Comparison of ENCODE assay signal across 8 cellular contexts in genomic region chr15:40104865-40105516, GRCh38. TPM values are rescaled to one million over a fixed set of nuclear protein-coding genes. Genes with fewer than 3 reads are reported as not detected.
A peak's percentile ranks its signal among the peaks of the same experiment; 100 is the strongest.
DNase-seq lines count a peak whose midpoint lies in the region; TF ChIP-seq lines count a peak whose summit lies in the region.

No MANE protein-coding gene starts in this region.

- TF ChIP-seq CTCF in esophagus muscularis mucosa (IDR thresholded peaks at IDR 0.05), result peak; percentile 86 to 99 (median 95)

- H3K4me1 Mint-ChIP-seq in activated T-cell treated with anti-CD3 and anti-CD28 coated beads, Interleukin-2, amount 50 U/mL, for 24 hours (ENCODE audit: low read depth), result peaks cover 75% of the 10 kb centered on the region

- no peaks in the 10 kb centered on the region for H3K27me3 Mint-ChIP-seq in activated T-cell treated with anti-CD3 and anti-CD28 coated beads, Interleukin-2, amount 50 U/mL, for 24 hours

- H3K4me3 ChIP-seq in esophagus muscularis mucosa, result peak overlapping the region in 1 of 4 donors; percentile 21

- WGBS in esophagus muscularis mucosa, result 2% methylated on average over 16 of the region's 16 CpGs

- H3K27me3 ChIP-seq in esophagus muscularis mucosa, result no peaks in the 10 kb centered on the region

- no peaks in the 10 kb centered on the region for H3K36me3 ChIP-seq in esophagus muscularis mucosa

- H3K27ac ChIP-seq in esophagus muscularis mucosa (replicated peaks in 1 of 4), result peak overlapping the region; percentile 83 to 90 (median 86)

- peak overlapping the region; percentile 81 for H3K27ac Mint-ChIP-seq in activated T-cell treated with anti-CD3 and anti-CD28 coated beads, Interleukin-2, amount 50 U/mL, for 24 hours

- no peak for TF ChIP-seq EP300 in esophagus muscularis mucosa (IDR thresholded peaks at IDR 0.05)

- H3K4me3 Mint-ChIP-seq in activated T-cell treated with anti-CD3 and anti-CD28 coated beads, Interleukin-2, amount 50 U/mL, for 24 hours, result peak overlapping the region; percentile 60

- DNase-seq in NK-92 treated with Interleukin-12 subunit alpha and Interleukin-12 subunit beta, amount 100 ng/mL, for 24 hours (lab: John Stamatoyannopoulos, UW), result peak; percentile 87
- DNase-seq in NK-92 (lab: John Stamatoyannopoulos, UW; ENCODE audit: unreplicated experiment) (no peak), KG1 (lab: John Stamatoyannopoulos, UW) (peak; percentile 58), OCI-M2 (lab: John Stamatoyannopoulos, UW; ENCODE audit: unreplicated experiment) (peak; percentile 52), esophagus muscularis mucosa (ENCODE audit: extremely low spot score) (peak; percentile 97), myocyte (ENCODE audit: low read depth) (peak; percentile 91)
- peak; percentile 87 for DNase-seq in activated T-cell treated with anti-CD3 and anti-CD28 coated beads, Interleukin-2, amount 50 U/mL, for 24 hours
- DNase-seq in stimulated activated CD8-positive, alpha-beta memory T cell treated with anti-CD3 and anti-CD28 coated beads, Interleukin-7, amount 100 ng/mL, for 24 hours (ENCODE audit: low read depth), result peak; percentile 66

- TF ChIP-seq POLR2A in esophagus muscularis mucosa (IDR thresholded peaks at IDR 0.05; ENCODE audit: low read depth), result no peak

- H3K4me1 ChIP-seq in esophagus muscularis mucosa, result peaks cover 79 to 92% (median 91%) of the 10 kb centered on the region in 4 donors

- peaks cover 1% of the 10 kb centered on the region for H3K36me3 Mint-ChIP-seq in activated T-cell treated with anti-CD3 and anti-CD28 coated beads, Interleukin-2, amount 50 U/mL, for 24 hours (ENCODE audit: low read depth)

- H3K9me3 Mint-ChIP-seq in activated T-cell treated with anti-CD3 and anti-CD28 coated beads, Interleukin-2, amount 50 U/mL, for 24 hours, result no peaks in the 10 kb centered on the region

- H3K9me3 ChIP-seq in esophagus muscularis mucosa, result no peaks in the 10 kb centered on the region

- intact Hi-C loops in esophagus muscularis mucosa (cut with DNase I), result loop anchor here (5.0 kb wide), 1 partner anchor 57 kb away; the partner anchor contains the start of gene BUB1B

RNA-seq across cellular contexts. Expression of gene BMF, which starts 3.7 kb away (rescaled TPM):
- 1 to 10 TPM; 4.6 to 8.3 (median 6.3) TPM for total RNA-seq in esophagus muscularis mucosa
- 7.4 and 10.4 TPM in 2 replicates for total RNA-seq in myocyte
- polyA plus RNA-seq in myocyte (2012), result 4.9 TPM

RNA-seq across cellular contexts. Expression of gene BUB1B, which starts 55.9 kb away (rescaled TPM):
- total RNA-seq in esophagus muscularis mucosa, result 1 to 10 TPM in 1 of 4 donors, under 1 TPM in 2, not detected in 1; 0.06 to 1.3 (median 0.17) TPM
- 1.8 and 2.1 TPM in 2 replicates for total RNA-seq in myocyte
- 0.14 TPM for polyA plus RNA-seq in myocyte (2012)
